ENCODE assay signal across 9 cellular contexts in genomic region chr19:1045247-1045603, GRCh38. TPM values are rescaled to one million over a fixed set of nuclear protein-coding genes. Genes with fewer than 3 reads are reported as not detected.
A peak's percentile ranks its signal among the peaks of the same experiment; 100 is the strongest.
DNase-seq lines count a peak whose midpoint lies in the region; ATAC-seq and TF ChIP-seq lines count a peak whose summit lies in the region.
"Had no signal": no experiment of that assay in that cellular context is flagged by ENCODE, and none has a peak within 500 bp of the region (broad histone marks: within the 10 kb centered on the region; RNA-seq: fewer than 3 reads in every experiment).

No MANE protein-coding gene starts in this region.

- in situ Hi-C loops in KBM-7 (cut with MboI; ENCODE audit: low pct_unique_long_range_greater_than_20kb, low sequenced_read_pairs), result no loop called here

- CTCF ChIA-PET in Calu3 (lab: Charles Lee), result interaction anchor here (0.5 kb wide), 1 partner anchor 83 kb away, joined by 3 read pairs; no protein-coding TSS in a partner anchor

- no peaks in the 10 kb centered on the region for H3K4me1 Mint-ChIP-seq in Calu3 (ENCODE audit: low read depth, unreplicated experiment)
- H3K4me1 Mint-ChIP-seq in activated CD4-positive, alpha-beta T cell treated with anti-CD3 and anti-CD28 coated beads, Interleukin-2, amount 10 ng/mL, durations not matched to agents 24 days and 14 days, result peaks cover 9% of the 10 kb centered on the region

- no TSS peak for BruUV-seq in Calu3 (replicated peaks; lab: Mats Ljungman, UMichigan)

- no peak overlapping the region for H3K4me3 ChIP-seq in coronary artery

- TF ChIP-seq CTCF in Calu3 (IDR thresholded peaks at IDR 0.05; ENCODE audit: unreplicated experiment), result no peak
- TF ChIP-seq CTCF in coronary artery (IDR thresholded peaks at IDR 0.05), result no peak

- DNase-seq in Calu3 (peak; percentile 56), KBM-7 (peak; percentile 75), kidney tubule cell (ENCODE audit: low spot score) (peak; percentile 55), NCI-H2081 treated with DMSO at 0.1 percent for 48 hours (lab: John Stamatoyannopoulos, UW) (no peak), amygdala (lab: John Stamatoyannopoulos, UW) (no peak), coronary artery (ENCODE audit: low spot score) (no peak)
- peak; percentile 92 for DNase-seq in activated CD4-positive, alpha-beta T cell treated with anti-CD3 and anti-CD28 coated beads, Interleukin-2, amount 10 ng/mL, durations not matched to agents 24 days and 14 days

- no peak overlapping the region for H3K27ac ChIP-seq in coronary artery

- no peaks in the 10 kb centered on the region for H3K27me3 Mint-ChIP-seq in Calu3 (ENCODE audit: unreplicated experiment)
- H3K27me3 Mint-ChIP-seq in activated CD4-positive, alpha-beta T cell treated with anti-CD3 and anti-CD28 coated beads, Interleukin-2, amount 10 ng/mL, durations not matched to agents 24 days and 14 days, result no peaks in the 10 kb centered on the region

- ATAC-seq in GM18511 (IDR thresholded peaks at IDR 0.05; ENCODE audit: unreplicated experiment), result no peak

- peaks cover 20% of the 10 kb centered on the region for H3K36me3 Mint-ChIP-seq in Calu3 (ENCODE audit: insufficient read depth, unreplicated experiment)
- peaks cover 3% of the 10 kb centered on the region for H3K36me3 Mint-ChIP-seq in activated CD4-positive, alpha-beta T cell treated with anti-CD3 and anti-CD28 coated beads, Interleukin-2, amount 10 ng/mL, durations not matched to agents 24 days and 14 days (ENCODE audit: low read depth)

- H3K4me3 Mint-ChIP-seq in Calu3 (ENCODE audit: low read depth, unreplicated experiment), result no peak overlapping the region
- H3K4me3 Mint-ChIP-seq in activated CD4-positive, alpha-beta T cell treated with anti-CD3 and anti-CD28 coated beads, Interleukin-2, amount 10 ng/mL, durations not matched to agents 24 days and 14 days, result no peak overlapping the region

- intact Hi-C loops in Calu3 (cut with micrococcal nuclease; ENCODE audit: unreplicated experiment), result no loop called here
- intact Hi-C loops in activated CD4-positive, alpha-beta T cell treated with anti-CD3 and anti-CD28 coated beads, Interleukin-2, amount 10 ng/mL, durations not matched to agents 24 days and 14 days (cut with micrococcal nuclease), result no loop called here

- H3K9me3 Mint-ChIP-seq in Calu3 (ENCODE audit: low read depth, unreplicated experiment), result no peaks in the 10 kb centered on the region
- no peaks in the 10 kb centered on the region for H3K9me3 Mint-ChIP-seq in activated CD4-positive, alpha-beta T cell treated with anti-CD3 and anti-CD28 coated beads, Interleukin-2, amount 10 ng/mL, durations not matched to agents 24 days and 14 days

- H3K27ac Mint-ChIP-seq in Calu3 (ENCODE audit: unreplicated experiment), result no peak overlapping the region
- H3K27ac Mint-ChIP-seq in activated CD4-positive, alpha-beta T cell treated with anti-CD3 and anti-CD28 coated beads, Interleukin-2, amount 10 ng/mL, durations not matched to agents 24 days and 14 days, result no peak overlapping the region

RNA-seq across cellular contexts. Expression of gene ABCA7, which starts 5.3 kb away (rescaled TPM):
- 22.7 and 24.3 TPM in 2 replicates for total RNA-seq in Calu3 (2022)
- 15.8 TPM in 2 replicates for total RNA-seq in activated CD4-positive, alpha-beta T cell treated with anti-CD3 and anti-CD28 coated beads, Interleukin-2, amount 10 ng/mL, durations not matched to agents 24 days and 14 days

RNA-seq across cellular contexts. Expression of gene CNN2, which starts 18.8 kb away (rescaled TPM):
- 135 and 151 TPM in 2 replicates for total RNA-seq in Calu3 (2022)
- total RNA-seq in activated CD4-positive, alpha-beta T cell treated with anti-CD3 and anti-CD28 coated beads, Interleukin-2, amount 10 ng/mL, durations not matched to agents 24 days and 14 days, result 112 TPM in 2 replicates

RNA-seq across cellular contexts. Expression of gene ARHGAP45, which starts 21.7 kb away (rescaled TPM):
- 10.4 and 12.0 TPM in 2 replicates for total RNA-seq in Calu3 (2022)
- total RNA-seq in activated CD4-positive, alpha-beta T cell treated with anti-CD3 and anti-CD28 coated beads, Interleukin-2, amount 10 ng/mL, durations not matched to agents 24 days and 14 days, result 176 and 183 TPM in 2 replicates

RNA-seq across cellular contexts. Expression of gene RNU6-2, which starts 23.9 kb away (rescaled TPM):
- not detected in 2 replicates for total RNA-seq in Calu3 (2022)
- not detected in 2 replicates for total RNA-seq in activated CD4-positive, alpha-beta T cell treated with anti-CD3 and anti-CD28 coated beads, Interleukin-2, amount 10 ng/mL, durations not matched to agents 24 days and 14 days
- total RNA-seq: mononuclear cell had no signal

RNA-seq across cellular contexts. Expression of gene TMEM259, which starts 24.3 kb away (rescaled TPM):
- 129 and 142 TPM in 2 replicates for total RNA-seq in Calu3 (2022)
- 154 and 156 TPM in 2 replicates for total RNA-seq in activated CD4-positive, alpha-beta T cell treated with anti-CD3 and anti-CD28 coated beads, Interleukin-2, amount 10 ng/mL, durations not matched to agents 24 days and 14 days

Comparison
In these comparisons a context has a peak if more than half of its experiments do, and no peak if none do; other contexts are left out.
1. DNase-seq: peak in Calu3 (single experiment), KBM-7 (single experiment), activated CD4-positive, alpha-beta T cell treated with anti-CD3 and anti-CD28 coated beads, Interleukin-2, amount 10 ng/mL, durations not matched to agents 24 days and 14 days (single experiment) and kidney tubule cell (single experiment); none in NCI-H2081 treated with DMSO at 0.1 percent for 48 hours (single experiment), amygdala (0 of 56) and coronary artery (single experiment).
2. RNA of gene ARHGAP45, which starts 21.7 kb away (total RNA-seq): 176 to 183 TPM in activated CD4-positive, alpha-beta T cell treated with anti-CD3 and anti-CD28 coated beads, Interleukin-2, amount 10 ng/mL, durations not matched to agents 24 days and 14 days; 10.4 to 12.0 TPM in Calu3; every median in the first group is over 10 times any median in the second.